8 cellular contexts compared by ENCODE assay signal in the genomic region with DNA sequence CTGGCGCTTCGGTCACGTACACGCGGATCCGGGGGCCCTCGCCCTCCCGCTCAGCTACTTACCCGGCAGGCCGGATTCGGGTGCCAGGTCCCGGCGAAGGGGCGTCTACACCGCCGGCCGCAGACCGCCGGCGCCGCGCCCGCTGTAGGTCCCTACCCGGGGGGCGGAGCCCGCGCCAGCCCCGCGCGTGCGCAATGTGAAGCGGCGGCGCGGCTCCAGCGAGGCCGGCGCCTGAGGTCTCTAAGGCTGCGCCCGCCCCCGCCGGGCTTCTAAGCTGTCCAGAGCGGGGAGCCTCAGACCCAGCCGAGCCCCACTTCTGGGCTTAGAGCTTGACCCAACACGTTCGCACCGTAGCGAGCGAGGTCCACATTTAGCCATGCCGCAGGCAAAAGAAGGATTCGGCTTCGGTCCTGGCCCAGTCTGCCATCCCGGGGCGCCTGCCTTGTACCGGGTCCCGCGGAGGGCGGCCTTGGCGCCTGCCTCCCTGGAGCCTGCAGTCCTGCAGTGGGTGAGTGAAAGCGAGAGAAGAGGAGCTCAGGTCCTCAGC. TPM values are rescaled to one million over a fixed set of nuclear protein-coding genes. Genes with fewer than 3 reads are reported as not detected.
A peak's percentile ranks its signal among the peaks of the same experiment; 100 is the strongest.
DNase-seq lines count a peak whose midpoint lies in the region; TF ChIP-seq lines count a peak whose summit lies in the region.

A gene with protein sequence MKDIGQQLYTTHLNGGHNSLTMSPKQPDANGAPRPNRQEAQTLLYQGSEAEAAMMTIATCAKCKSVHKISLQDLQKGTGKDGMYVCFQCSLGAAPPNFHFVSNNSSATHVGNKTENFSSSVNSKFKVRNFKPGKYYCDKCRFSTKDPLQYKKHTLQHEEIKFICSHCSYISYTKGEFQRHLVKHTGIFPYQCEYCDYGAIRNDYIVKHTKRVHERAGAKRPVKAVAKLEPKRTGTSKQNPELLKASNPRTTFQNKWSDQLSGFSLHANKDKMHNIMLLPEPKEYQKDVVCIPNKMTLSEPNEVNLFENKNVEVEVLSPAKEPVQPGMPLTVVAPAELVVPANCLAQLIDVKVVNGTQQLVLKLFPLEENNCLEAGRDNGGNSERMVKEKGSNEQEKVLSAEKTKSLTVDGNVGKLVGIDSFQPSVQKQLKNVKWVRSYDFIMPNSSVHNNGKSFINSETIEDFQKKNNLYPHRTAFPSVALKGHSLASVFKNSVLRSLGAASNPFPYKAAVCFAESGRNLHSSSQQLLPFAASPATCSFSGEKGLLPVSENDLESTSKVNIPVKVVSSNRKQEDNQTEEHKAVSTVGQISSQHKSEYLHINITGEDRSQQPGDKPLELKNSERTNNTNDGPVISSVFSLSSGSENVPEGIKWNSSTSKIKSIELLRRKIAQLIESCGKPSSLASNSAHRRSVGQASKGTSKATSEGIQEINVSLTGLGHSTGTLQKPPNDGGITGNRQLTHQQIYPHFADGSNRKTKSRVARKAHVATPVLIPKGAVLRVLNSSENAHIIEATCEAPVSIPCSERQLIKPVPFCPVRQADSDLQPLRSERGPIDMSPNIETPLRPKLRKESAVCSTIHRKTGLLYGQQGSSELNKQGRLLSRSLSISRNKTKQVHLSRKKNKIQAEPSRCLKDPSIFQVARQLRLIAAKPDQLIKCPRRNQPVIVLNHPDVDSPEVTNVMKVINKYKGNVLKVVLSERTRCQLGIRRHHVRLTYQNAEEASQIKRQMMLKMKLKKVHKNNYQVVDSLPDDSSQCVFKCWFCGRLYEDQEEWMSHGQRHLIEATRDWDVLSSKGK (minus strand): TSS at position 172 of the 547 bp plus-strand sequence. CDS start 11,098 bp downstream, outside the sequence.

- peak; percentile 61 for TF ChIP-seq POLR2A in GM15510 (IDR thresholded peaks at IDR 0.05; ENCODE audit: borderline replicate concordance, extremely low read depth, insufficient read length)

- peak within 1 kb of the TSS; percentile 63 for H3K4me3 ChIP-seq in HFF-Myc (replicated peaks; ENCODE audit: low read depth, low read length)

- no peak for DNase-seq in HFF-Myc (ENCODE audit: extremely low read depth, low read depth)
- peak; percentile 46 for DNase-seq in NCI-H2029 (lab: John Stamatoyannopoulos, UW)
- DNase-seq in activated CD4-positive, alpha-beta T cell treated with anti-CD3 and anti-CD28 coated beads, Interleukin-2, amount 50 U/mL, for 48 hours = peak; percentile 73 to 78
- peak; percentile 86 for DNase-seq in ecto neural progenitor cell (ENCODE audit: low spot score)
- peak; percentile 68 to 79 for DNase-seq in lung microvascular endothelial cell (ENCODE audit: low read depth in 2 of 2)
- DNase-seq in stimulated activated CD4-positive, alpha-beta T cell treated with anti-CD3 and anti-CD28 coated beads, TNF-alpha, amount 100 ng/mL, for 24 hours (ENCODE audit: low read depth in 3 of 3) = peak; percentile 50 to 72 (median 56)
- DNase-seq in 8988T = no peak

- TF ChIP-seq CTCF in HFF-Myc (IDR thresholded peaks at IDR 0.05; ENCODE audit: low read depth, low read length, missing control alignments) = no peak

RNA-seq across cellular contexts. Expression of the gene that starts here (rescaled TPM):
- total RNA-seq in lung microvascular endothelial cell = 18.1 and 19.2 TPM in 2 replicates

Comparison
In these comparisons a context has a peak if more than half of its experiments do, and no peak if none do; other contexts are left out.
1. DNase-seq: peak in NCI-H2029 (single experiment), activated CD4-positive, alpha-beta T cell treated with anti-CD3 and anti-CD28 coated beads, Interleukin-2, amount 50 U/mL, for 48 hours (2 of 2), ecto neural progenitor cell (single experiment), lung microvascular endothelial cell (2 of 2) and stimulated activated CD4-positive, alpha-beta T cell treated with anti-CD3 and anti-CD28 coated beads, TNF-alpha, amount 100 ng/mL, for 24 hours (3 of 3); none in HFF-Myc (single experiment) and 8988T (single experiment).